Comparison of ENCODE assay signal across 10 cellular contexts in genomic region chr5:10702040-10702629, GRCh38. TPM values are rescaled to one million over a fixed set of nuclear protein-coding genes. Genes with fewer than 3 reads are reported as not detected.
A peak's percentile ranks its signal among the peaks of the same experiment; 100 is the strongest.
DNase-seq lines count a peak whose midpoint lies in the region; ATAC-seq and TF ChIP-seq lines count a peak whose summit lies in the region.
"Had no signal": no experiment of that assay in that cellular context is flagged by ENCODE, and none has a peak within 500 bp of the region (broad histone marks: within the 10 kb centered on the region; RNA-seq: fewer than 3 reads in every experiment).

No MANE protein-coding gene starts in this region.

- no peaks in the 10 kb centered on the region for H3K9me3 ChIP-seq in OCI-LY7 (ENCODE audit: low read length)

- H3K4me1 ChIP-seq in OCI-LY7 (ENCODE audit: insufficient read depth, low read length, poor library complexity, severe bottlenecking): peaks cover 60% of the 10 kb centered on the region

- no peak overlapping the region for H3K27ac ChIP-seq in OCI-LY7 (ENCODE audit: low read depth, low read length, poor library complexity, severe bottlenecking)

- no peak overlapping the region for H2AFZ ChIP-seq in OCI-LY7 (ENCODE audit: low read length)

- H3K9me3 Mint-ChIP-seq in effector memory CD8-positive, alpha-beta T cell: no peaks in the 10 kb centered on the region
- H3K9me3 Mint-ChIP-seq: activated CD8-positive, alpha-beta T cell treated with anti-CD3 and anti-CD28 coated beads for 36 hours had no signal

- intact Hi-C loops in OCI-LY7 (cut with micrococcal nuclease; ENCODE audit: unreplicated experiment): no loop called here

- DNase-seq in BJ (ENCODE audit: low read depth): peak; percentile 60
- DNase-seq in OCI-LY7 (ENCODE audit: low spot score): no peak
- DNase-seq in effector memory CD8-positive, alpha-beta T cell: no peak
- peak; percentile 85 for DNase-seq in myocyte (ENCODE audit: low read depth)
- DNase-seq in HuH-7 (ENCODE audit: low spot score): no peak
- no peak for DNase-seq in epidermal melanocyte (ENCODE audit: insufficient read length, low spot score)
- no peak for DNase-seq in DMS153 (lab: John Stamatoyannopoulos, UW)
- DNase-seq: NK-92 treated with Interleukin-12 subunit alpha and Interleukin-12 subunit beta, amount 100 ng/mL, for 24 hours had no signal

- no TSS peak for BruUV-seq in OCI-LY7 (replicated peaks; lab: Mats Ljungman, UMichigan)

- H3K4me1 Mint-ChIP-seq in effector memory CD8-positive, alpha-beta T cell (ENCODE audit: low read depth in 2 of 2): peaks cover 28 to 39% of the 10 kb centered on the region in 2 donors

- peaks cover 4% of the 10 kb centered on the region; the same call in 1 of the 2 replicates for H3K79me2 ChIP-seq in OCI-LY7 (ENCODE audit: insufficient read depth, low read depth, low read length)

- H3K36me3 Mint-ChIP-seq in effector memory CD8-positive, alpha-beta T cell (ENCODE audit: insufficient read depth): peaks cover 4% of the 10 kb centered on the region

- no peaks in the 10 kb centered on the region for H3K9me2 ChIP-seq in OCI-LY7 (ENCODE audit: insufficient read depth, low read length)

- 0 out of 2 replicates have a peak, but pooled peaks cover 1% of the 10 kb centered on the region for H3K36me3 ChIP-seq in BJ (ENCODE audit: control insufficient read depth, insufficient read depth, low read length)
- H3K36me3 ChIP-seq in OCI-LY7 (ENCODE audit: insufficient read depth, low read length): peaks cover 5% of the 10 kb centered on the region; the same call in 1 of the 2 replicates

- no peaks in the 10 kb centered on the region for H4K20me1 ChIP-seq in OCI-LY7 (ENCODE audit: insufficient read depth, low read length)

- CTCF ChIA-PET in BJ (lab: Yijun Ruan, JAX) (interaction anchor here (0.7 to 3.2 kb wide), 20 partner anchors 11 to 481 kb away, joined by 3 to 22 read pairs (median 4); no protein-coding TSS in a partner anchor), OCI-LY7 (lab: Charles Lee; ENCODE audit: unreplicated experiment) (interaction anchor here (1.5 kb wide), 1 partner anchor 23 kb away, joined by 4 read pairs; no protein-coding TSS in a partner anchor)

- no peaks in the 10 kb centered on the region for H3K27me3 Mint-ChIP-seq in effector memory CD8-positive, alpha-beta T cell
- H3K27me3 Mint-ChIP-seq: activated CD8-positive, alpha-beta T cell treated with anti-CD3 and anti-CD28 coated beads for 36 hours had no signal

- TF ChIP-seq CTCF in BJ (IDR thresholded peaks at IDR 0.05; ENCODE audit: insufficient read depth, low read depth, low read length) (no peak), OCI-LY7 (conservative IDR thresholded peaks at IDR 0.05; ENCODE audit: low read length) (no peak)

- no peaks in the 10 kb centered on the region for H3K27me3 ChIP-seq in BJ (ENCODE audit: control insufficient read depth, insufficient read depth, low read length)

- H3K4me2 ChIP-seq in OCI-LY7 (ENCODE audit: low read length): peak overlapping the region; percentile 86; the same call in 1 of the 2 replicates

- POLR2A ChIA-PET in BJ (lab: Charles Lee): no interaction called here
- POLR2A ChIA-PET in OCI-LY7 (lab: Charles Lee): interaction anchor here (0.8 to 1.8 kb wide), 3 partner anchors 9 to 59 kb away, joined by 3 to 4 read pairs (median 3); partner anchors contain the start of gene DAP

- ATAC-seq in effector memory CD8-positive, alpha-beta T cell (replicated peaks): no peak
- no peak for ATAC-seq in GM18858 (IDR thresholded peaks at IDR 0.05; ENCODE audit: unreplicated experiment)

- H3K4me3 Mint-ChIP-seq in effector memory CD8-positive, alpha-beta T cell: no peak overlapping the region
- H3K4me3 Mint-ChIP-seq: activated CD8-positive, alpha-beta T cell treated with anti-CD3 and anti-CD28 coated beads for 36 hours had no signal

- H3K27ac Mint-ChIP-seq in effector memory CD8-positive, alpha-beta T cell: peak overlapping the region; percentile 28 to 51
- H3K27ac Mint-ChIP-seq: activated CD8-positive, alpha-beta T cell treated with anti-CD3 and anti-CD28 coated beads for 36 hours had no signal

- H3K4me3 ChIP-seq in BJ (ENCODE audit: low read depth, low read length) (no peak overlapping the region), OCI-LY7 (ENCODE audit: low read depth, low read length, poor library complexity, severe bottlenecking) (no peak overlapping the region)

RNA-seq across cellular contexts. Expression of gene DAP, which starts 58.9 kb away (rescaled TPM):
- 95.6 and 107 TPM in 2 replicates for polyA plus RNA-seq in BJ (2011; rRNA removed)
- polyA minus RNA-seq in BJ (2011; rRNA and poly(A)+ RNA removed): 144 and 206 TPM in 2 replicates
- 15.9 and 21.5 TPM in 2 replicates for total RNA-seq in OCI-LY7 (2014; rRNA removed; shearing (Covaris generic))
- total RNA-seq in OCI-LY7 (2022) (92.4 and 96.1 TPM in 2 replicates), myocyte (11.0 and 17.9 TPM in 2 replicates)
- polyA plus RNA-seq in myocyte (2012): 340 TPM

Comparison
In these comparisons a context has a peak if more than half of its experiments do, and no peak if none do; other contexts are left out.
1. DNase-seq: peak in BJ (single experiment) and myocyte (single experiment); none in OCI-LY7 (single experiment), effector memory CD8-positive, alpha-beta T cell (0 of 3), HuH-7 (single experiment), epidermal melanocyte (single experiment) and DMS153 (single experiment).